1 cellular context compared by ENCODE assay signal in genomic region chr1:22557341-22557950, GRCh38.
TF ChIP-seq lines count a peak whose summit lies in the region.

No MANE protein-coding gene starts in this region.

TF ChIP-seq in HEK293, 187 proteins besides CTCF, POLR2A, EP300 and RAD21 (continued from another document):
- TF ChIP-seq, protein P1, sequence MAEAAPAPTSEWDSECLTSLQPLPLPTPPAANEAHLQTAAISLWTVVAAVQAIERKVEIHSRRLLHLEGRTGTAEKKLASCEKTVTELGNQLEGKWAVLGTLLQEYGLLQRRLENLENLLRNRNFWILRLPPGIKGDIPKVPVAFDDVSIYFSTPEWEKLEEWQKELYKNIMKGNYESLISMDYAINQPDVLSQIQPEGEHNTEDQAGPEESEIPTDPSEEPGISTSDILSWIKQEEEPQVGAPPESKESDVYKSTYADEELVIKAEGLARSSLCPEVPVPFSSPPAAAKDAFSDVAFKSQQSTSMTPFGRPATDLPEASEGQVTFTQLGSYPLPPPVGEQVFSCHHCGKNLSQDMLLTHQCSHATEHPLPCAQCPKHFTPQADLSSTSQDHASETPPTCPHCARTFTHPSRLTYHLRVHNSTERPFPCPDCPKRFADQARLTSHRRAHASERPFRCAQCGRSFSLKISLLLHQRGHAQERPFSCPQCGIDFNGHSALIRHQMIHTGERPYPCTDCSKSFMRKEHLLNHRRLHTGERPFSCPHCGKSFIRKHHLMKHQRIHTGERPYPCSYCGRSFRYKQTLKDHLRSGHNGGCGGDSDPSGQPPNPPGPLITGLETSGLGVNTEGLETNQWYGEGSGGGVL (tag by site-specific recombination; IDR thresholded peaks at IDR 0.05): 0 out of 2 replicates have a peak, but pooled peaks have one; percentile 5
- TF ChIP-seq ZNF658 (tag by site-specific recombination; IDR thresholded peaks at IDR 0.05): no peak
- TF ChIP-seq ZNF239 (tag by site-specific recombination; IDR thresholded peaks at IDR 0.05): no peak
- no peak for TF ChIP-seq ZNF121 (tag by site-specific recombination; IDR thresholded peaks at IDR 0.05)
- TF ChIP-seq, protein P2, sequence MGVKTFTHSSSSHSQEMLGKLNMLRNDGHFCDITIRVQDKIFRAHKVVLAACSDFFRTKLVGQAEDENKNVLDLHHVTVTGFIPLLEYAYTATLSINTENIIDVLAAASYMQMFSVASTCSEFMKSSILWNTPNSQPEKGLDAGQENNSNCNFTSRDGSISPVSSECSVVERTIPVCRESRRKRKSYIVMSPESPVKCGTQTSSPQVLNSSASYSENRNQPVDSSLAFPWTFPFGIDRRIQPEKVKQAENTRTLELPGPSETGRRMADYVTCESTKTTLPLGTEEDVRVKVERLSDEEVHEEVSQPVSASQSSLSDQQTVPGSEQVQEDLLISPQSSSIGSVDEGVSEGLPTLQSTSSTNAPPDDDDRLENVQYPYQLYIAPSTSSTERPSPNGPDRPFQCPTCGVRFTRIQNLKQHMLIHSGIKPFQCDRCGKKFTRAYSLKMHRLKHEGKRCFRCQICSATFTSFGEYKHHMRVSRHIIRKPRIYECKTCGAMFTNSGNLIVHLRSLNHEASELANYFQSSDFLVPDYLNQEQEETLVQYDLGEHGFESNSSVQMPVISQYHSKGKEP (tag by site-specific recombination; IDR thresholded peaks at IDR 0.05): no peak
